ENCODE assay signal across 8 cellular contexts in the genomic region with DNA sequence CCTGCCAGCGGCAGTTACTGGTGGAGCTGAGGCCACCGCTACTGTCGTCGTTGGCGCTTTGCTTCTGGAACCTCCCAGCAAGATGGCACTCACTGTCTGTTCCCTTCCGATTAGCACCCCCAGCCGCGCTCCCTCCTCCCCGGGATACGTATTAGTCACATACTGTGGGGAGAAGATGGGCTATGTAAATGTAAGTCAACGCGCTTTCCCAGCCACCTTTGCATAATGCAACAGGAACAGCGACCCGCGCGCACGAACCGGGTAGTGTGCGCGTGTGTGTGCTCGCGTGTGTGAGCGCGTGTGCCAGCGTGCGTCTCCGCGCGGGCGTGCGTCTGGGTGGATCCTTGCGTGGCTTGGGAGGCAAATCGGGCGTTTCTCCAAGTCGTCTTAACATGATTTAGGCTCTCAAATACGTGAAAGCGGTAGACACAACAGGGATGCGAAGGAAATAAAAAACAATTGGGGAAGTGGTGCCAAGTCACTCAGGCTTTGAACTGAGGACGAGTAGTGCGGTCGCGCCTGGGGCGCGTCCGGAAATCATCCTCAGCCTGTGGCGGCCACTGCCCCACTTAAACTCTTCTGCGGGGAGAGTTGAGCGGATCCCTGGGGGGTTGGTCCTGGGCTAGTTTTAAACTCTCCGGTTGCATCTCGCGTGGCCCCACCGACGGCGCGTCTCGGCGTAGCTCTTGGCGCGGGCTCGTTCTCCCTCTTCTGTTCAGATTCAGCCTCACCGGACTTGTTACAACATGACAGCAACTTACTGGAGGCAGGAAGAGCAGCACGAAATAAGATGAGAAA. TPM values are rescaled to one million over a fixed set of nuclear protein-coding genes. Genes with fewer than 3 reads are reported as not detected.
DNase-seq lines count a peak whose midpoint lies in the region; ATAC-seq and TF ChIP-seq lines count a peak whose summit lies in the region.

No MANE protein-coding gene starts in this region.

- 0 to 1% (median 1%) methylated on average over 60 to 62 of the region's 62 CpGs for WGBS in heart left ventricle, 4 donors

- H3K27ac ChIP-seq in heart left ventricle = peak overlapping the region in 9 of 12 donors; percentile 6 to 78 (median 59)

- H3K4me3 ChIP-seq in heart left ventricle = peak overlapping the region; percentile 22 to 80 (median 61)

- H3K4me1 ChIP-seq in heart left ventricle = peaks cover 0 to 53% (median 20%) of the 10 kb centered on the region in 12 donors

- H3K9me3 Mint-ChIP-seq in activated naive CD4-positive, alpha-beta T cell treated with anti-CD3 and anti-CD28 coated beads for 36 hours = no peaks in the 10 kb centered on the region
- no peaks in the 10 kb centered on the region for H3K9me3 Mint-ChIP-seq in activated T-helper 2 cell treated with anti-CD3 and anti-CD28 coated beads, Interferon-gamma antibody, Interleukin-2, Interleukin-4, amounts not matched to agents 10 μg/mL and 5 μg/mL and 100 μg/mL, durations not matched to agents 14 hours and 24 hours and 36 hours
- no peaks in the 10 kb centered on the region for H3K9me3 Mint-ChIP-seq in osteocyte (ENCODE audit: unreplicated experiment)

- in situ Hi-C loops in G401 (cut with HindIII; ENCODE audit: low sequenced_read_pairs) = no loop called here

- H3K36me3 Mint-ChIP-seq in activated naive CD4-positive, alpha-beta T cell treated with anti-CD3 and anti-CD28 coated beads for 36 hours (ENCODE audit: low read depth) = no peaks in the 10 kb centered on the region
- H3K36me3 Mint-ChIP-seq in activated T-helper 2 cell treated with anti-CD3 and anti-CD28 coated beads, Interferon-gamma antibody, Interleukin-2, Interleukin-4, amounts not matched to agents 10 μg/mL and 5 μg/mL and 100 μg/mL, durations not matched to agents 14 hours and 24 hours and 36 hours (ENCODE audit: low read depth) = no peaks in the 10 kb centered on the region
- H3K36me3 Mint-ChIP-seq in osteocyte (ENCODE audit: unreplicated experiment) = no peaks in the 10 kb centered on the region

- peak overlapping the region; percentile 36 for H3K4me3 Mint-ChIP-seq in activated naive CD4-positive, alpha-beta T cell treated with anti-CD3 and anti-CD28 coated beads for 36 hours
- H3K4me3 Mint-ChIP-seq in activated T-helper 2 cell treated with anti-CD3 and anti-CD28 coated beads, Interferon-gamma antibody, Interleukin-2, Interleukin-4, amounts not matched to agents 10 μg/mL and 5 μg/mL and 100 μg/mL, durations not matched to agents 14 hours and 24 hours and 36 hours (ENCODE audit: low read depth) = no peak overlapping the region
- peak overlapping the region; percentile 92 for H3K4me3 Mint-ChIP-seq in osteocyte (ENCODE audit: unreplicated experiment)

- TF ChIP-seq POLR2A in heart left ventricle (IDR thresholded peaks at IDR 0.05) = no peak

- H3K36me3 ChIP-seq in heart left ventricle = no peaks in the 10 kb centered on the region

- CTCF ChIA-PET in activated naive CD4-positive, alpha-beta T cell treated with anti-CD3 and anti-CD28 coated beads for 36 hours (lab: Charles Lee) = no interaction called here

- H3K27ac Mint-ChIP-seq in activated naive CD4-positive, alpha-beta T cell treated with anti-CD3 and anti-CD28 coated beads for 36 hours = no peak overlapping the region
- H3K27ac Mint-ChIP-seq in activated T-helper 2 cell treated with anti-CD3 and anti-CD28 coated beads, Interferon-gamma antibody, Interleukin-2, Interleukin-4, amounts not matched to agents 10 μg/mL and 5 μg/mL and 100 μg/mL, durations not matched to agents 14 hours and 24 hours and 36 hours = peak overlapping the region; percentile 42
- peak overlapping the region; percentile 97 for H3K27ac Mint-ChIP-seq in osteocyte (ENCODE audit: unreplicated experiment)

- peaks cover 81% of the 10 kb centered on the region for H3K27me3 Mint-ChIP-seq in activated naive CD4-positive, alpha-beta T cell treated with anti-CD3 and anti-CD28 coated beads for 36 hours (ENCODE audit: low read depth)
- H3K27me3 Mint-ChIP-seq in activated T-helper 2 cell treated with anti-CD3 and anti-CD28 coated beads, Interferon-gamma antibody, Interleukin-2, Interleukin-4, amounts not matched to agents 10 μg/mL and 5 μg/mL and 100 μg/mL, durations not matched to agents 14 hours and 24 hours and 36 hours (ENCODE audit: low read depth) = peaks cover 67% of the 10 kb centered on the region
- no peaks in the 10 kb centered on the region for H3K27me3 Mint-ChIP-seq in osteocyte (ENCODE audit: unreplicated experiment)

- H3K27me3 ChIP-seq in heart left ventricle = peaks cover 0 to 66% (median 42%) of the 10 kb centered on the region in 9 donors

- peak in 5 of 12 donors; percentile 24 to 40 (median 34) for TF ChIP-seq CTCF in heart left ventricle (IDR thresholded peaks at IDR 0.05)
- peak; percentile 64 for TF ChIP-seq CTCF in osteocyte (IDR thresholded peaks at IDR 0.05)

- peak; percentile 14 for DNase-seq in activated naive CD4-positive, alpha-beta T cell treated with anti-CD3 and anti-CD28 coated beads for 36 hours
- DNase-seq in activated naive CD4-positive, alpha-beta T cell treated with anti-CD3 and anti-CD28 coated beads, Interleukin-2, amount 50 U/mL, for 16 hours = no peak
- DNase-seq in activated T-helper 2 cell treated with anti-CD3 and anti-CD28 coated beads, Interferon-gamma antibody, Interleukin-2, Interleukin-4, amounts not matched to agents 10 μg/mL and 5 μg/mL and 100 μg/mL, durations not matched to agents 14 hours and 24 hours and 36 hours (ENCODE audit: low spot score) = no peak
- peak; percentile 51 to 70 (median 57) for DNase-seq in heart left ventricle
- peak; percentile 91 for DNase-seq in osteocyte (ENCODE audit: extremely low spot score, unreplicated experiment)
- DNase-seq in G401 (ENCODE audit: low spot score) = no peak

- no peaks in the 10 kb centered on the region for H3K9me3 ChIP-seq in heart left ventricle

- intact Hi-C loops in activated naive CD4-positive, alpha-beta T cell treated with anti-CD3 and anti-CD28 coated beads for 36 hours (cut with micrococcal nuclease) = no loop called here
- intact Hi-C loops in activated T-helper 2 cell treated with anti-CD3 and anti-CD28 coated beads, Interferon-gamma antibody, Interleukin-2, Interleukin-4, amounts not matched to agents 10 μg/mL and 5 μg/mL and 100 μg/mL, durations not matched to agents 14 hours and 24 hours and 36 hours (cut with micrococcal nuclease) = no loop called here
- intact Hi-C loops in heart left ventricle (cut with DNase I) = loop anchor here in 8 of 10 donors (5.0 to 10.0 kb wide), 4 partner anchors 254 to 1527 kb away; no protein-coding TSS in a partner anchor

- ATAC-seq in heart left ventricle (peak in 3 of 4 donors; percentile 40 to 55 (median 52)), HG03378 (IDR thresholded peaks at IDR 0.05; ENCODE audit: unreplicated experiment) (no peak), HG03460 (IDR thresholded peaks at IDR 0.05; ENCODE audit: unreplicated experiment) (no peak)

- H3K4me1 Mint-ChIP-seq in activated naive CD4-positive, alpha-beta T cell treated with anti-CD3 and anti-CD28 coated beads for 36 hours (ENCODE audit: low read depth) = peaks cover 11% of the 10 kb centered on the region
- H3K4me1 Mint-ChIP-seq in activated T-helper 2 cell treated with anti-CD3 and anti-CD28 coated beads, Interferon-gamma antibody, Interleukin-2, Interleukin-4, amounts not matched to agents 10 μg/mL and 5 μg/mL and 100 μg/mL, durations not matched to agents 14 hours and 24 hours and 36 hours (ENCODE audit: low read depth) = peaks cover 8% of the 10 kb centered on the region
- peaks cover 41% of the 10 kb centered on the region for H3K4me1 Mint-ChIP-seq in osteocyte (ENCODE audit: unreplicated experiment)

RNA-seq across cellular contexts. Expression of a gene that starts 1.8 kb away (rescaled TPM):
- total RNA-seq in activated naive CD4-positive, alpha-beta T cell treated with anti-CD3 and anti-CD28 coated beads for 36 hours = not detected
- not detected in 2 replicates for total RNA-seq in activated T-helper 2 cell treated with anti-CD3 and anti-CD28 coated beads, Interferon-gamma antibody, Interleukin-2, Interleukin-4, amounts not matched to agents 10 μg/mL and 5 μg/mL and 100 μg/mL, durations not matched to agents 14 hours and 24 hours and 36 hours
- 10 to 100 TPM in 1 of 9 donors, 1 to 10 TPM in 7, under 1 TPM in 1; 0.93 to 41.9 (median 3.3) TPM for total RNA-seq in heart left ventricle
- polyA plus RNA-seq in heart left ventricle = 1 to 10 TPM in 1 of 2 donors, under 1 TPM in 1; 0.61 to 1.6 TPM
- 168 and 181 TPM in 2 replicates for total RNA-seq in osteocyte
- not detected in 2 replicates for total RNA-seq in G401 (2014; rRNA removed; shearing (Covaris generic))

Comparison
In these comparisons a context has a peak if more than half of its experiments do, and no peak if none do; other contexts are left out.
1. DNase-seq: peak in activated naive CD4-positive, alpha-beta T cell treated with anti-CD3 and anti-CD28 coated beads for 36 hours (single experiment), heart left ventricle (5 of 5) and osteocyte (single experiment); none in activated naive CD4-positive, alpha-beta T cell treated with anti-CD3 and anti-CD28 coated beads, Interleukin-2, amount 50 U/mL, for 16 hours (single experiment), activated T-helper 2 cell treated with anti-CD3 and anti-CD28 coated beads, Interferon-gamma antibody, Interleukin-2, Interleukin-4, amounts not matched to agents 10 μg/mL and 5 μg/mL and 100 μg/mL, durations not matched to agents 14 hours and 24 hours and 36 hours (single experiment) and G401 (single experiment).
2. ATAC-seq: peak in heart left ventricle (3 of 4); none in HG03378 (single experiment) and HG03460 (single experiment).
3. intact Hi-C loops: an anchor here in heart left ventricle (5.0 to 10.0 kb wide); none called in activated naive CD4-positive, alpha-beta T cell treated with anti-CD3 and anti-CD28 coated beads for 36 hours and activated T-helper 2 cell treated with anti-CD3 and anti-CD28 coated beads, Interferon-gamma antibody, Interleukin-2, Interleukin-4, amounts not matched to agents 10 μg/mL and 5 μg/mL and 100 μg/mL, durations not matched to agents 14 hours and 24 hours and 36 hours.